9 cellular contexts compared by ENCODE assay signal in the genomic region with DNA sequence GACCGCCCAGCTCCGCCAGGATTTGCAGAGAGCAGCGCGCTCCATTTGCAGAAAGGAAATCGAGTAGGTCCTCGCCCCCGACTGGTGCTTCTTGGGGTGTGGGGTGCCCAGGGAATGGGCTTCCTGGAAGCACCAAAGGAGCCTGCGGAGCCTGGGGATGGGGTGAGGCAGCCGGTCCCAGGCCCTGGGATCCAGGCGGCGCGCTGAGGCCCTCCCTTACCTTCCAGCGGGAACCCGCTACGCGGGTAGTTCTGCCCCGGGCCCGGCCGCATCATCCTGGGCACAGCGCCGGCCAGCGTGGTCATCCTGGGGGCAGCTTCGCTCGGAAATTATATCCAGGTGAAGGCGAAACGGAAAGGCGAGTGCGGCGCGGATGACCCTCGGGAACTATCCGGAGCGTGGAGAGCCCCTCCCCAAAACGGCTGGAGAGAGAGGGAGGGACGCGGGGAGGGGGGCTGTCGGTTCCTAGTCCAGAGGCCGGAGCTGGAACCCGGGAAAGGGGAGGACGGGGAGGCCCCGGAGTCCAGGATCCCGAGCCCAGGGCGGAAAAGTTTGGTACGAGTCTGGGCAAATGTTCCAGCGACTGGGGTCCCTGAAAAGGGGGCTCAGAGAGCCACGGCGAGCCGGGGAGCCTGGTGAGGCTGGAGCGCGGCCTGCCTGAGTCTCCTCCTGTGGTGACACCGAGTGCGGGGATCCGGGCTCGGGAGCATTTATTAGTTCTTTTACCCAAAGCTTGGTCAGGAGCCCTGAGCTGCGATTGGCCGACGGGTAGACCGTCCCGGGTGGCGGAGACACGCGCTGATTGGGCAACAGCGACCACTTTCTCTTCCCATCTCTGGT. TPM values are rescaled to one million over a fixed set of nuclear protein-coding genes. Genes with fewer than 3 reads are reported as not detected.
A peak's percentile ranks its signal among the peaks of the same experiment; 100 is the strongest.
DNase-seq lines count a peak whose midpoint lies in the region; ATAC-seq lines count a peak whose summit lies in the region.
"Had no signal": no experiment of that assay in that cellular context is flagged by ENCODE, and none has a peak within 500 bp of the region (broad histone marks: within the 10 kb centered on the region; RNA-seq: fewer than 3 reads in every experiment).

A gene (minus strand): TSS at position 688 of the 840 bp plus-strand sequence. CDS start 383 bp downstream, at position 305.

- H3K4me1 Mint-ChIP-seq in IgD-negative memory B cell, result peaks cover 12 to 20% (median 17%) of the 10 kb centered on the region in 3 donors

- peak within 1 kb of the TSS; percentile 38 to 77 (median 51) for H3K4me3 Mint-ChIP-seq in IgD-negative memory B cell

- peak within 1 kb of the TSS; percentile 58 for H2AFZ ChIP-seq in neuron (ENCODE audit: low read depth, low read length)

- peak; percentile 89 for DNase-seq in Daoy (ENCODE audit: low read depth)
- no peak for DNase-seq in AML-193 (lab: John Stamatoyannopoulos, UW)
- DNase-seq in SKM-1 treated with dmso at 0.1 percent for 144 hours (lab: John Stamatoyannopoulos, UW; ENCODE audit: unreplicated experiment), result no peak
- no peak for DNase-seq in cortex of kidney (lab: John Stamatoyannopoulos, UW)

- WGBS in esophagus, 2 donors, result 6 to 7% methylated on average over 62 to 63 of the region's 63 CpGs

- no peak within 1 kb of the TSS for H3K27ac ChIP-seq in esophagus (ENCODE audit: low read depth in 2 of 2, low read length in 1 of 2)

- H3K9me3 ChIP-seq in esophagus (ENCODE audit: control insufficient read depth in 2 of 2, insufficient read depth in 1 of 2, low read depth in 1 of 2, low read length in 1 of 2) (no peaks in the 10 kb centered on the region), neuron (ENCODE audit: low read length) (peaks cover 21% of the 10 kb centered on the region)

- H3K27me3 Mint-ChIP-seq in IgD-negative memory B cell, result peaks cover 93% of the 10 kb centered on the region

- H3K27me3 ChIP-seq in esophagus (ENCODE audit: control insufficient read depth in 1 of 2, insufficient read depth in 2 of 2, low read length in 2 of 2) (peaks cover 5 to 67% of the 10 kb centered on the region in 2 donors), neuron (ENCODE audit: insufficient read depth, low read length) (peaks cover 81% of the 10 kb centered on the region)

- ATAC-seq in GM18519 (IDR thresholded peaks at IDR 0.05; ENCODE audit: low FRiP score, unreplicated experiment), result no peak

- H3K4me1 ChIP-seq in esophagus (ENCODE audit: control insufficient read depth in 2 of 2, insufficient read depth in 2 of 2, low read length in 1 of 2) (peaks cover 11 to 17% of the 10 kb centered on the region in 2 donors), neuron (ENCODE audit: insufficient read depth, low read length) (peaks cover 36% of the 10 kb centered on the region)

- peaks cover 4 to 26% (median 10%) of the 10 kb centered on the region in 3 donors for H3K9me3 Mint-ChIP-seq in IgD-negative memory B cell

- peak within 1 kb of the TSS; percentile 73 to 91 (median 89) for H3K27ac Mint-ChIP-seq in IgD-negative memory B cell

- H3K36me3 Mint-ChIP-seq in IgD-negative memory B cell, result peaks cover 1% of the 10 kb centered on the region

- H3K4me3 ChIP-seq in esophagus (ENCODE audit: low read depth in 1 of 2, low read length in 2 of 2) (peak within 1 kb of the TSS; percentile 17 to 21), neuron (ENCODE audit: low read length) (peak within 1 kb of the TSS; percentile 57)

- H3K36me3 ChIP-seq in esophagus (ENCODE audit: control insufficient read depth in 2 of 2, insufficient read depth in 2 of 2, low read length in 1 of 2) (no peaks in the 10 kb centered on the region), neuron (ENCODE audit: insufficient read depth, low read length) (peaks cover 16% of the 10 kb centered on the region)

RNA-seq across cellular contexts. Expression of the gene that starts here (rescaled TPM):
- total RNA-seq in Daoy (2014; rRNA removed; shearing (Covaris generic)), result 7.2 and 15.7 TPM in 2 replicates
- not detected for polyA plus RNA-seq in IgD-negative memory B cell
- polyA plus RNA-seq in esophagus, result not detected
- total RNA-seq: activated CD8-positive, alpha-beta memory T cell treated with anti-CD3 and anti-CD28 coated beads for 36 hours had no signal
